19 cellular contexts compared by ENCODE assay signal in genomic region chr5:141356950-141357349, GRCh38. TPM values are rescaled to one million over a fixed set of nuclear protein-coding genes. Genes with fewer than 3 reads are reported as not detected.
"Had no signal": no experiment of that assay in that cellular context is flagged by ENCODE, and none has a peak within 500 bp of the region (broad histone marks: within the 10 kb centered on the region; RNA-seq: fewer than 3 reads in every experiment).

No MANE protein-coding gene starts in this region.

- H3K36me3 ChIP-seq: breast epithelium, esophagus muscularis mucosa had no signal

- H3K4me1 ChIP-seq: breast epithelium, esophagus muscularis mucosa, foreskin keratinocyte, parathyroid adenoma, psoas muscle, stomach, tibial nerve had no signal

- H3K27ac ChIP-seq: breast epithelium, esophagus muscularis mucosa, foreskin keratinocyte, heart right ventricle, parathyroid adenoma, psoas muscle, stomach, tibial nerve had no signal

- DNase-seq: activated CD4-positive, alpha-beta T cell treated with anti-CD3 and anti-CD28 coated beads for 36 hours; activated CD4-positive, CD25-positive, alpha-beta regulatory T cell; activated CD8-positive, alpha-beta memory T cell treated with anti-CD3 and anti-CD28 coated beads, Interleukin-2, amount 10 ng/mL, durations not matched to agents 7 days and 5 days; activated CD8-positive, alpha-beta T cell treated with anti-CD3 and anti-CD28 coated beads, Interleukin-2, amount 10 ng/mL, durations not matched to agents 7 days and 5 days; activated naive CD8-positive, alpha-beta T cell treated with anti-CD3 and anti-CD28 coated beads, Interleukin-2, amount 50 U/mL, for 24 hours; activated T-cell treated with anti-CD3 and anti-CD28 coated beads, Interleukin-2, amount 50 U/mL, for 48 hours; dermis blood vessel endothelial cell; effector CD4-positive, alpha-beta T cell; foreskin keratinocyte; heart right ventricle; naive B cell; nephron progenitor cell; stimulated activated CD4-positive, alpha-beta T cell treated with anti-CD3 and anti-CD28 coated beads, Interleukin-2, amount 100 ng/mL, for 48 hours; stomach had no signal

- H3K27me3 ChIP-seq: breast epithelium, tibial nerve had no signal

- H2AFZ ChIP-seq: parathyroid adenoma had no signal

- H3K4me3 ChIP-seq: esophagus muscularis mucosa, heart right ventricle, stomach, tibial nerve had no signal

- H3K79me2 ChIP-seq: parathyroid adenoma had no signal

RNA-seq across cellular contexts. Expression of gene PCDHGA5, which starts 7.0 kb away (rescaled TPM):
- total RNA-seq: foreskin keratinocyte had no signal

RNA-seq across cellular contexts. Expression of gene PCDHGB1, which starts 7.1 kb away (rescaled TPM):
- total RNA-seq: activated CD4-positive, alpha-beta T cell treated with anti-CD3 and anti-CD28 coated beads for 36 hours; activated CD8-positive, alpha-beta memory T cell treated with anti-CD3 and anti-CD28 coated beads, Interleukin-2, amount 10 ng/mL, durations not matched to agents 7 days and 5 days; activated CD8-positive, alpha-beta T cell treated with anti-CD3 and anti-CD28 coated beads, Interleukin-2, amount 10 ng/mL, durations not matched to agents 7 days and 5 days; foreskin keratinocyte had no signal

RNA-seq across cellular contexts. Expression of gene PCDHGB3, which starts 13.1 kb away (rescaled TPM):
- total RNA-seq: activated CD4-positive, alpha-beta T cell treated with anti-CD3 and anti-CD28 coated beads for 36 hours; foreskin keratinocyte had no signal
